ENCODE assay signal across 7 cellular contexts in the genomic region with DNA sequence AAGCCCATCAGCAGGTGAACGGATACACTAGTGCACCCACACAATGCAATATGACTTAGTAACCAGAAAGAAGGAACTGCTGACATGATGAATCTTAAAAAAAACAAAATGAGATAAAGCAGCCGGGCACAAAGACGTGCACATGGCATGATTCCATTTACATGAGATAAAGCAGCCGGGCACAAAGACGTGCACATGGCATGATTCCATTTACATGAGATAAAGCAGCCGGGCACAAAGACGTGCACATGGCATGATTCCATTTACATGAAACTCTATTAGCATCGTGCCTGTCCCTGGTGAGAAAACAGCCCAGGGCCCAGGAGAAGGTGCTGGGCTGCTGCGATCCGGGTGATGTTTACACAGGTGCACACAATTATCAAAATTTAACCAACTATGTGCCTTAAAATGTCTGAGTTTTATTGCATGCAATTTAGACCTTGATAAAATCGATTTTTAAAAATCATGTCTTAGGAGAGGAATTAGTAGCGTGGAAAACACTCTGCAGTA. TPM values are rescaled to one million over a fixed set of nuclear protein-coding genes. Genes with fewer than 3 reads are reported as not detected.
A peak's percentile ranks its signal among the peaks of the same experiment; 100 is the strongest.
DNase-seq lines count a peak whose midpoint lies in the region; ATAC-seq, FAIRE-seq and TF ChIP-seq lines count a peak whose summit lies in the region.
"Not testable (repeated sequence)": the region's sequence is repeated elsewhere in the genome, so short reads cannot be mapped to it uniquely, and the experiment has no call there.

No MANE protein-coding gene starts in this region.

- H3K36me3 Mint-ChIP-seq in activated T-cell treated with anti-CD3 and anti-CD28 coated beads, Interleukin-2, amount 50 U/mL, for 24 hours (ENCODE audit: low read depth) = peaks cover 50% of the 10 kb centered on the region
- peaks cover 38% of the 10 kb centered on the region for H3K36me3 Mint-ChIP-seq in central memory CD8-positive, alpha-beta T cell (ENCODE audit: insufficient read depth)

- TF ChIP-seq RAD21 in SK-N-SH (IDR thresholded peaks at IDR 0.05; ENCODE audit: low read length) = peak; percentile 22; the same call in 1 of the 2 replicates

- not testable (repeated sequence) for H3K36me3 ChIP-seq in SK-N-SH (replicated peaks in 1 of 2; ENCODE audit: control insufficient read depth in 1 of 2, insufficient read depth in 2 of 2, low read length in 1 of 2); kidney (ENCODE audit: control insufficient read depth in 1 of 2, insufficient read depth in 2 of 2, low read length in 2 of 2); pancreas

- not testable (repeated sequence) for DNase-seq in GM12891 (ENCODE audit: insufficient read length, low spot score); activated T-cell treated with anti-CD3 and anti-CD28 coated beads, Interleukin-2, amount 50 U/mL, for 24 hours; central memory CD8-positive, alpha-beta T cell (ENCODE audit: low spot score in 2 of 2)
- DNase-seq in NCI-H2107 treated with DMSO at 0.1 percent for 48 hours (lab: John Stamatoyannopoulos, UW; ENCODE audit: unreplicated experiment) (peak; percentile 31), SK-N-SH (peak; percentile 80), kidney (peak; percentile 11), pancreas (peak in 3 of 6 donors; percentile 56 to 75 (median 68))

- H3K9ac ChIP-seq in SK-N-SH = peak overlapping the region; percentile 9; the same call in 1 of the 2 replicates
- not testable (repeated sequence) for H3K9ac ChIP-seq in kidney (ENCODE audit: low read length in 2 of 2)

- not testable (repeated sequence) for H3K9me3 Mint-ChIP-seq in activated T-cell treated with anti-CD3 and anti-CD28 coated beads, Interleukin-2, amount 50 U/mL, for 24 hours; central memory CD8-positive, alpha-beta T cell

- not testable (repeated sequence) for TF ChIP-seq POLR2A in GM12891 (IDR thresholded peaks at IDR 0.05; ENCODE audit: low read depth, low read length)

- POLR2A ChIA-PET in SK-N-SH (lab: Yijun Ruan, JAX) = interaction anchor here (1.0 to 1.1 kb wide), 2 partner anchors 135 to 159 kb away, joined by 4 to 5 read pairs; no protein-coding TSS in a partner anchor

- TF ChIP-seq EP300 in SK-N-SH (IDR thresholded peaks at IDR 0.05; ENCODE audit: borderline replicate concordance in 1 of 2, low read depth in 1 of 2, low read length in 1 of 2) = peak; percentile 70 to 99; a peak in 3 of 4 replicates

- H3K27ac Mint-ChIP-seq in activated T-cell treated with anti-CD3 and anti-CD28 coated beads, Interleukin-2, amount 50 U/mL, for 24 hours = peak overlapping the region; percentile 96
- H3K27ac Mint-ChIP-seq in central memory CD8-positive, alpha-beta T cell (ENCODE audit: low read depth) = not testable (repeated sequence)

- intact Hi-C loops in kidney (cut with DNase I) = not testable (repeated sequence)
- intact Hi-C loops in pancreas (cut with DNase I) = loop anchor here in 1 of 3 donors (10.0 kb wide), 1 partner anchor 159 kb away; no protein-coding TSS in a partner anchor

- H3K27me3 Mint-ChIP-seq in activated T-cell treated with anti-CD3 and anti-CD28 coated beads, Interleukin-2, amount 50 U/mL, for 24 hours; central memory CD8-positive, alpha-beta T cell: not testable (repeated sequence)

- H3F3A ChIP-seq in SK-N-SH (replicated peaks; ENCODE audit: insufficient read depth) = not testable (repeated sequence)

- H3K4me1 ChIP-seq in SK-N-SH (ENCODE audit: control insufficient read depth in 1 of 2, insufficient read depth in 2 of 2, low read depth in 1 of 2, low read length in 1 of 2) (peaks cover 19 to 60% of the 10 kb centered on the region in 2 experiments), kidney (ENCODE audit: control insufficient read depth in 1 of 2, insufficient read depth in 1 of 2, low read depth in 1 of 2, low read length in 2 of 2) (peaks cover 52 to 53% of the 10 kb centered on the region in 2 donors), pancreas (peaks cover 57 to 63% (median 60%) of the 10 kb centered on the region in 3 donors)

- peaks cover 65% of the 10 kb centered on the region for H3K4me1 Mint-ChIP-seq in activated T-cell treated with anti-CD3 and anti-CD28 coated beads, Interleukin-2, amount 50 U/mL, for 24 hours (ENCODE audit: low read depth)
- H3K4me1 Mint-ChIP-seq in central memory CD8-positive, alpha-beta T cell = peaks cover 66% of the 10 kb centered on the region

- peaks cover 93% of the 10 kb centered on the region for H3K79me2 ChIP-seq in SK-N-SH (ENCODE audit: insufficient read depth)

- H3K27me3 ChIP-seq in SK-N-SH (ENCODE audit: insufficient read depth); pancreas: not testable (repeated sequence)

- H4K20me1 ChIP-seq in SK-N-SH (ENCODE audit: insufficient read depth) = peaks cover 74% of the 10 kb centered on the region

- not testable (repeated sequence) for H2AFZ ChIP-seq in SK-N-SH (ENCODE audit: low read depth)

- H3K27ac ChIP-seq in SK-N-SH (ENCODE audit: low read depth in 2 of 2, low read length in 1 of 2) = peak overlapping the region; percentile 55 to 96
- not testable (repeated sequence) for H3K27ac ChIP-seq in kidney (ENCODE audit: low read depth in 2 of 2, low read length in 2 of 2)
- peak overlapping the region; percentile 44 to 90 (median 57) for H3K27ac ChIP-seq in pancreas

- 20% methylated on average over 12 of the region's 12 CpGs for WGBS in SK-N-SH (ENCODE audit: low lambda C conversion rate)
- WGBS in pancreas, 2 donors = 8 to 9% methylated on average over 12 of the region's 12 CpGs

- not testable (repeated sequence) for H3K9me3 ChIP-seq in SK-N-SH; kidney (ENCODE audit: control insufficient read depth in 1 of 2, low read length in 2 of 2); pancreas

- not testable (repeated sequence) for TF ChIP-seq CTCF in SK-N-SH (IDR thresholded peaks at IDR 0.05); kidney (IDR thresholded peaks at IDR 0.05; ENCODE audit: borderline replicate concordance, extremely low read depth, insufficient read depth); pancreas (IDR thresholded peaks at IDR 0.05)

- not testable (repeated sequence) for ATAC-seq in central memory CD8-positive, alpha-beta T cell (replicated peaks; ENCODE audit: extremely low read depth, poor library complexity, severe bottlenecking)
- peak; percentile 13 to 46 (median 24) for ATAC-seq in pancreas

- FAIRE-seq in GM12891 (lab: Jason Lieb, UNC) (peak; percentile 76), pancreas (lab: Jason Lieb, UNC) (peak; percentile 93)
- FAIRE-seq in kidney (lab: Jason Lieb, UNC) = not testable (repeated sequence)

- not testable (repeated sequence) for H3K4me3 ChIP-seq in SK-N-SH (ENCODE audit: low read depth in 2 of 2, low read length in 1 of 2); pancreas
- peak overlapping the region in 1 of 2 donors; percentile 73 for H3K4me3 ChIP-seq in kidney (ENCODE audit: low read length in 2 of 2)

- H3K4me2 ChIP-seq in SK-N-SH = peak overlapping the region; percentile 91

- H3K9me2 ChIP-seq in SK-N-SH = not testable (repeated sequence)

- CTCF ChIA-PET in SK-N-SH (lab: Yijun Ruan, JAX) = interaction anchor here (1.0 to 3.0 kb wide), 3 partner anchors 24 to 171 kb away, joined by 3 to 20 read pairs (median 8); no protein-coding TSS in a partner anchor

- H3K4me3 Mint-ChIP-seq in activated T-cell treated with anti-CD3 and anti-CD28 coated beads, Interleukin-2, amount 50 U/mL, for 24 hours = peak overlapping the region; percentile 96
- H3K4me3 Mint-ChIP-seq in central memory CD8-positive, alpha-beta T cell = peak overlapping the region; percentile 98

TF ChIP-seq in GM12891, 5 proteins besides CTCF, POLR2A, EP300 and RAD21:
- TF ChIP-seq SPI1 (IDR thresholded peaks at IDR 0.05; ENCODE audit: low read depth, low read length) = peak; percentile 29; the same call in 1 of the 2 replicates

TF ChIP-seq in SK-N-SH, 30 proteins besides CTCF, POLR2A, EP300 and RAD21 (continues in another document):
- TF ChIP-seq, protein P1, sequence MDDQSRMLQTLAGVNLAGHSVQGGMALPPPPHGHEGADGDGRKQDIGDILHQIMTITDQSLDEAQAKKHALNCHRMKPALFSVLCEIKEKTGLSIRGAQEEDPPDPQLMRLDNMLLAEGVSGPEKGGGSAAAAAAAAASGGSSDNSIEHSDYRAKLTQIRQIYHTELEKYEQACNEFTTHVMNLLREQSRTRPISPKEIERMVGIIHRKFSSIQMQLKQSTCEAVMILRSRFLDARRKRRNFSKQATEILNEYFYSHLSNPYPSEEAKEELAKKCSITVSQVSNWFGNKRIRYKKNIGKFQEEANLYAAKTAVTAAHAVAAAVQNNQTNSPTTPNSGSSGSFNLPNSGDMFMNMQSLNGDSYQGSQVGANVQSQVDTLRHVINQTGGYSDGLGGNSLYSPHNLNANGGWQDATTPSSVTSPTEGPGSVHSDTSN (IDR thresholded peaks at IDR 0.05) = peak; percentile 93
- TF ChIP-seq NFIC (IDR thresholded peaks at IDR 0.05; ENCODE audit: borderline replicate concordance) (peak; percentile 87), POLR2AphosphoS5 (IDR thresholded peaks at IDR 0.05; ENCODE audit: low read depth, low read length) (peak; percentile 88), RCOR1 (IDR thresholded peaks at IDR 0.05; ENCODE audit: low read length) (peak; percentile 98), FOXJ3 (CRISPR knock-in tag; IDR thresholded peaks at IDR 0.05) (peak; percentile 97), TCF12 (IDR thresholded peaks at IDR 0.05) (peak; percentile 99), MXI1 (IDR thresholded peaks at IDR 0.05; ENCODE audit: low read depth, low read length) (peak; percentile 81), TEAD4 (IDR thresholded peaks at IDR 0.05; ENCODE audit: borderline replicate concordance, insufficient read depth) (peak; percentile 52; the same call in 1 of the 2 replicates), GATA2 (CRISPR knock-in tag; IDR thresholded peaks at IDR 0.05) (peak; percentile 92)

RNA-seq across cellular contexts. Expression of a gene that starts 3.8 kb away (rescaled TPM):
- polyA plus RNA-seq in GM12891 (2012; ENCODE audit: low read depth, missing spikeins) = 19.5 TPM
- polyA plus RNA-seq in SK-N-SH (2012; rRNA removed) (32.6 and 33.4 TPM in 2 replicates), kidney (ENCODE audit: insufficient read depth, low read depth, low replicate concordance) (21.6 TPM), pancreas (10 to 100 TPM; 12.7 to 30.0 TPM)
- polyA plus RNA-seq in SK-N-SH (2012; cell fraction: cytosol; rRNA removed) = 27.7 and 36.1 TPM in 2 replicates
- polyA plus RNA-seq in SK-N-SH (2012; cell fraction: nucleus; rRNA removed) = 23.4 and 24.7 TPM in 2 replicates
- total RNA-seq in kidney (28.2 TPM), pancreas (10 to 100 TPM; 24.7 to 32.7 (median 29.7) TPM)

RNA-seq across cellular contexts. Expression of a gene that starts 28.2 kb away (rescaled TPM):
- polyA plus RNA-seq in GM12891 (2012; ENCODE audit: low read depth, missing spikeins) = 41.0 TPM
- 14.5 and 16.5 TPM in 2 replicates for polyA plus RNA-seq in SK-N-SH (2012; rRNA removed)
- 12.8 and 14.4 TPM in 2 replicates for polyA plus RNA-seq in SK-N-SH (2012; cell fraction: cytosol; rRNA removed)
- polyA plus RNA-seq in SK-N-SH (2012; cell fraction: nucleus; rRNA removed) = 16.3 and 19.4 TPM in 2 replicates
- total RNA-seq in kidney = 39.4 TPM
- polyA plus RNA-seq in kidney (ENCODE audit: insufficient read depth, low read depth, low replicate concordance) = 24.6 TPM
- 10 to 100 TPM; 14.3 to 17.6 (median 16.3) TPM for total RNA-seq in pancreas
- 10 to 100 TPM; 12.0 to 12.8 TPM for polyA plus RNA-seq in pancreas
